9 cellular contexts compared by ENCODE assay signal in genomic region chr16:634996-635395, GRCh38. TPM values are rescaled to one million over a fixed set of nuclear protein-coding genes. Genes with fewer than 3 reads are reported as not detected.
DNase-seq lines count a peak whose midpoint lies in the region; ATAC-seq, FAIRE-seq and TF ChIP-seq lines count a peak whose summit lies in the region.
"Had no signal": no experiment of that assay in that cellular context is flagged by ENCODE, and none has a peak within 500 bp of the region (broad histone marks: within the 10 kb centered on the region; RNA-seq: fewer than 3 reads in every experiment).

No MANE protein-coding gene starts in this region.

- no peak overlapping the region for H2AFZ ChIP-seq in PC-3 (ENCODE audit: low read length)

- peaks cover 3% of the 10 kb centered on the region; the same call in 1 of the 2 replicates for H3K4me1 ChIP-seq in PC-3 (ENCODE audit: insufficient read depth, low read length)
- H3K4me1 ChIP-seq in endodermal cell (ENCODE audit: control insufficient read depth, insufficient read depth, low read length) = peaks cover 7% of the 10 kb centered on the region
- H3K4me1 ChIP-seq in Peyer's patch = peaks cover 0 to 31% (median 16%) of the 10 kb centered on the region in 4 donors

- CTCF ChIA-PET in PC-3 (lab: Charles Lee) = no interaction called here

- no peak for ATAC-seq in PC-3

- no peaks in the 10 kb centered on the region for H3K36me3 Mint-ChIP-seq in endodermal cell (ENCODE audit: low read depth)

- H3K27me3 ChIP-seq in PC-3 (ENCODE audit: low read length) = no peaks in the 10 kb centered on the region
- H3K27me3 ChIP-seq in endodermal cell (ENCODE audit: control insufficient read depth, insufficient read depth, low read length, poor library complexity, severe bottlenecking) = no peaks in the 10 kb centered on the region
- no peaks in the 10 kb centered on the region for H3K27me3 ChIP-seq in Peyer's patch

- H3K4me3 Mint-ChIP-seq in endodermal cell = peak overlapping the region; percentile 82

- no peaks in the 10 kb centered on the region for H3K9me3 ChIP-seq in PC-3 (ENCODE audit: low read length)
- H3K9me3 ChIP-seq in endodermal cell (ENCODE audit: control insufficient read depth, low read length) = no peaks in the 10 kb centered on the region
- no peaks in the 10 kb centered on the region for H3K9me3 ChIP-seq in Peyer's patch

- no peak overlapping the region for H3K27ac Mint-ChIP-seq in endodermal cell

- no peak for DNase-seq in GM12891 (ENCODE audit: insufficient read length, low spot score)
- DNase-seq in PC-3 = no peak
- DNase-seq in endodermal cell = no peak
- DNase-seq in retinal pigment epithelial cell (ENCODE audit: low read depth) = no peak
- no peak for DNase-seq in activated CD4-positive, CD25-positive, alpha-beta regulatory T cell treated with anti-CD3 and anti-CD28 coated beads, Interleukin-2, amount 50 U/mL, for 72 hours
- no peak for DNase-seq in Peyer's patch
- DNase-seq in UCSD-AML1 (lab: John Stamatoyannopoulos, UW; ENCODE audit: unreplicated experiment) = no peak
- no peak for DNase-seq in mesenteric fat pad (ENCODE audit: low spot score)
- DNase-seq: amniotic stem cell had no signal

- H3K9ac ChIP-seq in PC-3 (ENCODE audit: low read length) (peak overlapping the region; percentile 83; the same call in 1 of the 2 replicates), endodermal cell (ENCODE audit: extremely low read depth, low read length, poor library complexity, severe bottlenecking) (no peak overlapping the region)

- FAIRE-seq in GM12891 (lab: Jason Lieb, UNC) = peak; percentile 33

- H4K20me1 ChIP-seq in PC-3 (ENCODE audit: low read length) = no peaks in the 10 kb centered on the region

- peak overlapping the region; percentile 97 for H3K4me2 ChIP-seq in PC-3 (ENCODE audit: low read length)

- 89 to 95% methylated on average over 6 to 7 of the region's 7 CpGs for WGBS in endodermal cell (ENCODE audit: insufficient coverage in 1 of 2, insufficient read length in 1 of 2), 2 experiments

- no peak for TF ChIP-seq CTCF in PC-3 (conservative IDR thresholded peaks at IDR 0.05; ENCODE audit: low read depth, low read length)
- TF ChIP-seq CTCF in endodermal cell (conservative IDR thresholded peaks at IDR 0.05) = no peak
- TF ChIP-seq CTCF in retinal pigment epithelial cell (conservative IDR thresholded peaks at IDR 0.05; ENCODE audit: low read depth, low read length) = no peak
- no peak for TF ChIP-seq CTCF in Peyer's patch (IDR thresholded peaks at IDR 0.05)

- H3K36me3 ChIP-seq in PC-3 (ENCODE audit: low read depth, low read length) (no peaks in the 10 kb centered on the region), endodermal cell (ENCODE audit: control insufficient read depth, insufficient read depth, low read length) (no peaks in the 10 kb centered on the region), Peyer's patch (peaks cover 0 to 13% (median 0%) of the 10 kb centered on the region in 3 donors)

- no peaks in the 10 kb centered on the region for H3K4me1 Mint-ChIP-seq in endodermal cell

- POLR2A ChIA-PET in PC-3 (lab: Charles Lee; ENCODE audit: unreplicated experiment) = no interaction called here

- BruUV-seq in PC-3 (replicated peaks; lab: Mats Ljungman, UMichigan) = no TSS peak

- H3K9me3 Mint-ChIP-seq in endodermal cell = no peaks in the 10 kb centered on the region

- H3F3A ChIP-seq in PC-3 (ENCODE audit: low read length, unreplicated experiment) = no peaks in the 10 kb centered on the region

- H3K27ac ChIP-seq in PC-3 (ENCODE audit: low read length) (no peak overlapping the region), endodermal cell (ENCODE audit: low read depth, low read length) (no peak overlapping the region), Peyer's patch (no peak overlapping the region)

- H3K27me3 Mint-ChIP-seq in endodermal cell (ENCODE audit: insufficient read depth) = no peaks in the 10 kb centered on the region

- no peaks in the 10 kb centered on the region for H3K9me2 ChIP-seq in PC-3 (replicated peaks; ENCODE audit: low read length)

- H3K4me3 ChIP-seq in PC-3 (ENCODE audit: low read length) (peak overlapping the region; percentile 90), endodermal cell (ENCODE audit: low read length) (peak overlapping the region; percentile 84), retinal pigment epithelial cell (ENCODE audit: low read length) (peak overlapping the region; percentile 77), Peyer's patch (peak overlapping the region in 2 of 4 donors; percentile 60 to 95)

- peaks cover 12% of the 10 kb centered on the region for H3K79me2 ChIP-seq in PC-3 (ENCODE audit: low read length)

- intact Hi-C loops in PC-3 (cut with micrococcal nuclease) = loop anchor here (5.0 kb wide), 1 partner anchor 48 kb away; no protein-coding TSS in a partner anchor

- TF ChIP-seq POLR2A in GM12891 (IDR thresholded peaks at IDR 0.05; ENCODE audit: low read depth, low read length) = no peak
- no peak for TF ChIP-seq POLR2A in Peyer's patch (IDR thresholded peaks at IDR 0.05)

TF ChIP-seq in GM12891, 5 proteins besides CTCF, POLR2A, EP300 and RAD21:
- no peak for TF ChIP-seq POU2F2 (IDR thresholded peaks at IDR 0.05; ENCODE audit: low read depth, low read length)
- TF ChIP-seq TAF1 (IDR thresholded peaks at IDR 0.05; ENCODE audit: low read depth, low read length) = no peak
- TF ChIP-seq PAX5 (IDR thresholded peaks at IDR 0.05; ENCODE audit: insufficient read depth, low read length, severe bottlenecking) = no peak
- TF ChIP-seq POLR2AphosphoS5 (IDR thresholded peaks at IDR 0.05; ENCODE audit: low read depth, low read length) = no peak
- TF ChIP-seq SPI1 (IDR thresholded peaks at IDR 0.05; ENCODE audit: low read depth, low read length) = no peak

RNA-seq across cellular contexts. Expression of gene METTL26, which starts 1.1 kb away (rescaled TPM):
- 86.9 TPM for polyA plus RNA-seq in GM12891 (2012; ENCODE audit: low read depth, missing spikeins)
- total RNA-seq in PC-3 (2014; rRNA removed) (179 and 207 TPM in 2 replicates), endodermal cell (10 to 100 TPM; 72.1 to 79.8 TPM), Peyer's patch (100 to 1,000 TPM in 1 of 4 donors, 10 to 100 TPM in 3; 44.5 to 153 (median 60.2) TPM), mesenteric fat pad (62.2 TPM)
- polyA plus RNA-seq in endodermal cell (2013, experiment 1 of 2) = 85.0 TPM
- 78.2 TPM for polyA plus RNA-seq in endodermal cell (2013, experiment 2 of 2)

RNA-seq across cellular contexts. Expression of gene WFIKKN1, which starts 4.2 kb away (rescaled TPM):
- 0.39 TPM for polyA plus RNA-seq in GM12891 (2012; ENCODE audit: low read depth, missing spikeins)
- total RNA-seq in PC-3 (2014; rRNA removed) = 0.11 and 0.40 TPM in 2 replicates
- 10 to 100 TPM in 1 of 2 donors, 1 to 10 TPM in 1; 7.7 to 11.6 TPM for total RNA-seq in endodermal cell
- 17.0 TPM for polyA plus RNA-seq in endodermal cell (2013, experiment 1 of 2)
- 15.2 TPM for polyA plus RNA-seq in endodermal cell (2013, experiment 2 of 2)
- total RNA-seq in Peyer's patch = 1 to 10 TPM; 2.5 to 6.2 (median 3.8) TPM
- 0.55 TPM for total RNA-seq in mesenteric fat pad

RNA-seq across cellular contexts. Expression of gene MCRIP2, which starts 6.6 kb away (rescaled TPM):
- 50.6 TPM for polyA plus RNA-seq in GM12891 (2012; ENCODE audit: low read depth, missing spikeins)
- 83.5 and 84.6 TPM in 2 replicates for total RNA-seq in PC-3 (2014; rRNA removed)
- 10 to 100 TPM; 22.8 to 34.2 TPM for total RNA-seq in endodermal cell
- polyA plus RNA-seq in endodermal cell (2013, experiment 1 of 2) = 12.5 TPM
- 12.0 TPM for polyA plus RNA-seq in endodermal cell (2013, experiment 2 of 2)
- total RNA-seq in Peyer's patch = 100 to 1,000 TPM; 114 to 260 (median 222) TPM
- 34.7 TPM for total RNA-seq in mesenteric fat pad

RNA-seq across cellular contexts. Expression of gene WDR90, which starts 14.2 kb away (rescaled TPM):
- 20.6 TPM for polyA plus RNA-seq in GM12891 (2012; ENCODE audit: low read depth, missing spikeins)
- total RNA-seq in PC-3 (2014; rRNA removed) = 44.4 and 72.4 TPM in 2 replicates
- 100 to 1,000 TPM; 112 to 120 TPM for total RNA-seq in endodermal cell
- 50.5 TPM for polyA plus RNA-seq in endodermal cell (2013, experiment 1 of 2)
- polyA plus RNA-seq in endodermal cell (2013, experiment 2 of 2) = 49.8 TPM
- 100 to 1,000 TPM in 2 of 4 donors, 10 to 100 TPM in 2; 29.8 to 154 (median 73.6) TPM for total RNA-seq in Peyer's patch
- total RNA-seq in mesenteric fat pad = 21.1 TPM

RNA-seq across cellular contexts. Expression of gene RHOT2, which starts 32.9 kb away (rescaled TPM):
- 73.5 TPM for polyA plus RNA-seq in GM12891 (2012; ENCODE audit: low read depth, missing spikeins)
- total RNA-seq in PC-3 (2014; rRNA removed) (93.0 and 100 TPM in 2 replicates), endodermal cell (100 to 1,000 TPM; 180 to 193 TPM), Peyer's patch (100 to 1,000 TPM; 110 to 416 (median 239) TPM), mesenteric fat pad (73.9 TPM)
- 121 TPM for polyA plus RNA-seq in endodermal cell (2013, experiment 1 of 2)
- 103 TPM for polyA plus RNA-seq in endodermal cell (2013, experiment 2 of 2)
